ENCODE assay signal across 26 cellular contexts in the genomic region with DNA sequence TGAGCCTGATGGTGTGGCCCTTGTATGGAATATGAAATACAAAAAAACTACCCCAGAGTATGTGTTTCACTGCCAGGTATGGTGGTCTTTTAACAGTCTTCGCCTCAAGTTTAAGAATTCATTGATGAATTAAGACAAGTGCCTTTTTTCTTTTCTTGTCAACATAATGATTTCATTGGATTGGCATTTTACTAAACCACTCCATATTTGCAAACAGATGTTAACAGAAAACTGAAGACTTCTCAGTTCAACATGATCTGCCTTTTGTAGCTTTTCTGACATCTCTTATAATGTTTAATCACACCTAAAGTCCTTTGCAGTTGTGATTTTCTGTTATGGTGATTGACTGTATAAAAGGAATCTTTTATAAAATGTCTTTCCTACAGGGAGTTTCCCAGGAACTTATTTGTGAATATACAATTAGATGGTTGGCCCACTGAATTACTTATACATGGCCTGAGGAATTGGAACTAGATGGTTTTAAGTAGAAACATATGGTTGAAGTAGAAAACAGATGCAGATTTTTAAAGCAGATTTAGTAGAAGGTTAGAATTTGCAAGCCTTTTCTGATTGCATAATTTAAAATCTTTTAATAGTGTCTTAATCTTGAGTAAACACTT. TPM values are rescaled to one million over a fixed set of nuclear protein-coding genes. Genes with fewer than 3 reads are reported as not detected.
A peak's percentile ranks its signal among the peaks of the same experiment; 100 is the strongest.
DNase-seq lines count a peak whose midpoint lies in the region; FAIRE-seq and TF ChIP-seq lines count a peak whose summit lies in the region.
"Had no signal": no experiment of that assay in that cellular context is flagged by ENCODE, and none has a peak within 500 bp of the region (broad histone marks: within the 10 kb centered on the region; RNA-seq: fewer than 3 reads in every experiment).

No MANE protein-coding gene starts in this region.

- no peaks in the 10 kb centered on the region for H3K27me3 Mint-ChIP-seq in brain
- H3K27me3 Mint-ChIP-seq: dendritic cell treated with granulocyte-macrophage colony-stimulating factor and Interleukin-4, amounts not matched to agents 40 ng/mL and 50 ng/mL, for 4 days; naive thymus-derived CD8-positive, alpha-beta T cell had no signal

- TF ChIP-seq CTCF in BJ (IDR thresholded peaks at IDR 0.05; ENCODE audit: insufficient read depth, low read depth, low read length) (no peak), brain (conservative IDR thresholded peaks at IDR 0.05) (no peak)

- H3K4me3 Mint-ChIP-seq in brain = peak overlapping the region in 1 of 5 experiments; percentile 25
- H3K4me3 Mint-ChIP-seq: dendritic cell treated with granulocyte-macrophage colony-stimulating factor and Interleukin-4, amounts not matched to agents 40 ng/mL and 50 ng/mL, for 4 days; GM23338; immature natural killer cell; mesothelial cell of epicardium; naive thymus-derived CD8-positive, alpha-beta T cell had no signal

- TF ChIP-seq POLR2A in H54 (IDR thresholded peaks at IDR 0.05; ENCODE audit: low read depth, low read length) = no peak

- no peak overlapping the region for H3K4me3 ChIP-seq in BJ (ENCODE audit: low read depth, low read length)
- H3K4me3 ChIP-seq: GM23338, K562, left ventricle myocardium inferior, right lobe of liver, testis, uterus had no signal

- POLR2A ChIA-PET in BJ (lab: Charles Lee) = no interaction called here

- FAIRE-seq in H54 (lab: Jason Lieb, UNC) (peak; percentile 64), islet of Langerhans (lab: Jason Lieb, UNC) (peak; percentile 66)
- FAIRE-seq: K562 had no signal

- no peaks in the 10 kb centered on the region for H3K27me3 ChIP-seq in BJ (ENCODE audit: control insufficient read depth, insufficient read depth, low read length)
- H3K27me3 ChIP-seq: right lobe of liver, testis, uterus had no signal

- DNase-seq in BJ (ENCODE audit: low read depth) (peak; percentile 50), H54 (ENCODE audit: insufficient read length, low spot score) (no peak), HuH-7.5 (ENCODE audit: low spot score) (no peak), HUDEP-2 (lab: John Stamatoyannopoulos, UW; ENCODE audit: unreplicated experiment in 76 of 76) (no peak), GM19240 (ENCODE audit: insufficient read length, low spot score) (no peak), NCI-H748 (lab: John Stamatoyannopoulos, UW; ENCODE audit: unreplicated experiment) (no peak)
- DNase-seq: activated CD4-positive, alpha-beta T cell treated with anti-CD3 and anti-CD28 coated beads for 48 hours; activated naive CD4-positive, alpha-beta T cell treated with Interleukin-2 at 50 U/mL for 16 hours; activated T-cell treated with anti-CD3 and anti-CD28 coated beads, Interleukin-2, amount 50 U/mL, for 48 hours; immature natural killer cell; left ventricle myocardium inferior; MM.1S; naive thymus-derived CD8-positive, alpha-beta T cell; NCI-H1417 treated with DMSO at 0.1 percent for 48 hours; NCI-H69; right lobe of liver; RPMI8226; stimulated activated naive CD4-positive, alpha-beta T cell treated with Interleukin-2 at 50 U/mL for 16 hours; testis; uterus had no signal

- no peaks in the 10 kb centered on the region for H3K9me3 Mint-ChIP-seq in brain
- H3K9me3 Mint-ChIP-seq: dendritic cell treated with granulocyte-macrophage colony-stimulating factor and Interleukin-4, amounts not matched to agents 40 ng/mL and 50 ng/mL, for 4 days; GM23338; immature natural killer cell; mesothelial cell of epicardium; naive thymus-derived CD8-positive, alpha-beta T cell had no signal

- H3K4me1 Mint-ChIP-seq in brain = peaks cover 61% of the 10 kb centered on the region
- H3K4me1 Mint-ChIP-seq: immature natural killer cell; naive thymus-derived CD8-positive, alpha-beta T cell had no signal

- H3K36me3 Mint-ChIP-seq in brain = peaks cover 56% of the 10 kb centered on the region

- peak overlapping the region in 4 of 5 experiments; percentile 8 to 84 (median 36) for H3K27ac Mint-ChIP-seq in brain
- H3K27ac Mint-ChIP-seq: dendritic cell treated with granulocyte-macrophage colony-stimulating factor and Interleukin-4, amounts not matched to agents 40 ng/mL and 50 ng/mL, for 4 days; GM23338; mesothelial cell of epicardium had no signal

- peaks cover 3% of the 10 kb centered on the region for H3K36me3 ChIP-seq in BJ (ENCODE audit: control insufficient read depth, insufficient read depth, low read length)
- H3K36me3 ChIP-seq: uterus had no signal

- CTCF ChIA-PET in BJ (lab: Yijun Ruan, JAX) = no interaction called here

RNA-seq across cellular contexts. Expression of gene DYNC1I2, which starts 39.7 kb away (rescaled TPM):
- 96.9 and 139 TPM in 2 replicates for polyA plus RNA-seq in BJ (2011; rRNA removed)
- polyA minus RNA-seq in BJ (2011; rRNA and poly(A)+ RNA removed) = 36.9 and 43.9 TPM in 2 replicates
- 154 TPM for polyA plus RNA-seq in brain (ENCODE audit: insufficient read depth, low read depth, low replicate concordance)
